In genomic region chr6:6790891-6791290, GRCh38 we compare ENCODE assay signal across 16 cellular contexts.
DNase-seq lines count a peak whose midpoint lies in the region; ATAC-seq, FAIRE-seq and TF ChIP-seq lines count a peak whose summit lies in the region.
"Had no signal": no experiment of that assay in that cellular context is flagged by ENCODE, and none has a peak within 500 bp of the region (broad histone marks: within the 10 kb centered on the region; RNA-seq: fewer than 3 reads in every experiment).

No MANE protein-coding gene starts in this region.

- intact Hi-C loops in MCF 10A (cut with micrococcal nuclease) (no loop called here), breast epithelium (cut with DNase I; ENCODE audit: low total_unique reads) (no loop called here), sciatic nerve (cut with DNase I) (no loop called here)

- H3K4me1 Mint-ChIP-seq in MCF 10A (ENCODE audit: insufficient read depth, unreplicated experiment), result peaks cover 35% of the 10 kb centered on the region

- FAIRE-seq in urothelium cell line (lab: Jason Lieb, UNC), result peak; percentile 77
- FAIRE-seq: colon had no signal

- no peaks in the 10 kb centered on the region for H3K36me3 ChIP-seq in breast epithelium
- H3K36me3 ChIP-seq: tibial artery had no signal

- H3K27ac Mint-ChIP-seq in MCF 10A (ENCODE audit: low read depth, unreplicated experiment), result no peak overlapping the region
- H3K27ac Mint-ChIP-seq: activated CD4-positive, alpha-beta T cell treated with anti-CD3 and anti-CD28 coated beads, Interleukin-2, amount 10 ng/mL, durations not matched to agents 24 days and 14 days had no signal

- H3K36me3 Mint-ChIP-seq in MCF 10A (ENCODE audit: insufficient read depth, unreplicated experiment), result peaks cover 6% of the 10 kb centered on the region

- TF ChIP-seq POLR2A in breast epithelium (IDR thresholded peaks at IDR 0.05), result no peak

- no peaks in the 10 kb centered on the region for H3K9me3 Mint-ChIP-seq in MCF 10A (ENCODE audit: unreplicated experiment)
- H3K9me3 Mint-ChIP-seq: activated CD4-positive, alpha-beta T cell treated with anti-CD3 and anti-CD28 coated beads, Interleukin-2, amount 10 ng/mL, durations not matched to agents 24 days and 14 days had no signal

- H3K4me1 ChIP-seq in breast epithelium, result no peaks in the 10 kb centered on the region
- H3K4me1 ChIP-seq in foreskin keratinocyte, result peaks cover 9% of the 10 kb centered on the region
- H3K4me1 ChIP-seq: tibial artery had no signal

- H3K4me3 ChIP-seq in breast epithelium, result no peak overlapping the region
- H3K4me3 ChIP-seq: lung, tibial artery had no signal

- no peaks in the 10 kb centered on the region for H3K9me3 ChIP-seq in breast epithelium
- H3K9me3 ChIP-seq: tibial artery had no signal

- H3K27me3 Mint-ChIP-seq in MCF 10A (ENCODE audit: insufficient read depth, unreplicated experiment), result no peaks in the 10 kb centered on the region

- H3K4me3 Mint-ChIP-seq in MCF 10A (ENCODE audit: unreplicated experiment), result no peak overlapping the region
- H3K4me3 Mint-ChIP-seq: activated CD4-positive, alpha-beta T cell treated with anti-CD3 and anti-CD28 coated beads, Interleukin-2, amount 10 ng/mL, durations not matched to agents 24 days and 14 days had no signal

- TF ChIP-seq CTCF in MCF 10A (IDR thresholded peaks at IDR 0.05; ENCODE audit: unreplicated experiment) (no peak), breast epithelium (IDR thresholded peaks at IDR 0.05) (no peak), foreskin keratinocyte (conservative IDR thresholded peaks at IDR 0.05) (no peak)

- ATAC-seq in foreskin keratinocyte (peak; percentile 95), sciatic nerve (no peak), GM19397 (IDR thresholded peaks at IDR 0.05; ENCODE audit: unreplicated experiment) (no peak)
- ATAC-seq: right cardiac atrium had no signal

- peak; percentile 71 for DNase-seq in MCF 10A (ENCODE audit: unreplicated experiment)
- no peak for DNase-seq in breast epithelium (ENCODE audit: low spot score in 2 of 2)
- DNase-seq in RPMI7951 (ENCODE audit: low read depth), result peak; percentile 20
- DNase-seq in foreskin keratinocyte, result peak; percentile 73 to 90
- DNase-seq in urothelium cell line (ENCODE audit: low spot score), result peak; percentile 80
- no peak for DNase-seq in sciatic nerve (ENCODE audit: low spot score)
- no peak for DNase-seq in NCI-H82 (lab: John Stamatoyannopoulos, UW)
- DNase-seq: activated CD4-positive, alpha-beta T cell treated with anti-CD3 and anti-CD28 coated beads, Interleukin-2, amount 10 ng/mL, durations not matched to agents 24 days and 14 days; GF-D8; right cardiac atrium; SHP77; tibial artery had no signal

- BruUV-seq in MCF 10A (replicated peaks; lab: Mats Ljungman, UMichigan), result no TSS peak

- H3K27me3 ChIP-seq in breast epithelium (no peaks in the 10 kb centered on the region), foreskin keratinocyte (no peaks in the 10 kb centered on the region)
- H3K27me3 ChIP-seq: tibial artery had no signal

- POLR2A ChIA-PET in MCF 10A (lab: Yijun Ruan, JAX), result interaction anchor here (1.5 kb wide), 1 partner anchor 9 kb away, joined by 6 read pairs; no protein-coding TSS in a partner anchor

- CTCF ChIA-PET in MCF 10A (lab: Yijun Ruan, JAX), result no interaction called here

- H3K27ac ChIP-seq in breast epithelium, result no peak overlapping the region
- H3K27ac ChIP-seq in foreskin keratinocyte, result peak overlapping the region; percentile 34
- H3K27ac ChIP-seq: HL-60, tibial artery had no signal

Comparison
In these comparisons a context has a peak if more than half of its experiments do, and no peak if none do; other contexts are left out.
1. DNase-seq: peak in MCF 10A (single experiment), RPMI7951 (single experiment), foreskin keratinocyte (2 of 2) and urothelium cell line (single experiment); none in breast epithelium (0 of 2), sciatic nerve (single experiment) and NCI-H82 (single experiment).